ENCODE assay signal across 19 cellular contexts in genomic region chr3:10709110-10709781, GRCh38.
DNase-seq lines count a peak whose midpoint lies in the region; ATAC-seq and TF ChIP-seq lines count a peak whose summit lies in the region.
"Had no signal": no experiment of that assay in that cellular context is flagged by ENCODE, and none has a peak within 500 bp of the region (broad histone marks: within the 10 kb centered on the region; RNA-seq: fewer than 3 reads in every experiment).

No MANE protein-coding gene starts in this region.

- no peak overlapping the region for H3K4me2 ChIP-seq in neural progenitor cell

- ATAC-seq in central memory CD8-positive, alpha-beta T cell (replicated peaks; ENCODE audit: extremely low read depth, poor library complexity, severe bottlenecking), result no peak
- ATAC-seq in sciatic nerve (no peak), mucosa of descending colon (no peak)
- ATAC-seq: esophagus mucosa had no signal

- peak; percentile 34; the same call in 1 of the 2 replicates for TF ChIP-seq CTCF in LNCaP clone FGC (IDR thresholded peaks at IDR 0.05; ENCODE audit: control insufficient read depth, extremely low read depth, insufficient read depth)
- peak; percentile 40 for TF ChIP-seq CTCF in neural progenitor cell (IDR thresholded peaks at IDR 0.05)
- TF ChIP-seq CTCF in mucosa of descending colon (IDR thresholded peaks at IDR 0.05), result no peak

- peak; percentile 1 for DNase-seq in DMS53 (lab: John Stamatoyannopoulos, UW)
- no peak for DNase-seq in DMS53 treated with DMSO at 0.1 percent for 48 hours (lab: John Stamatoyannopoulos, UW; ENCODE audit: unreplicated experiment)
- DNase-seq in LNCaP clone FGC (ENCODE audit: low read depth), result no peak
- no peak for DNase-seq in central memory CD8-positive, alpha-beta T cell (ENCODE audit: low spot score in 2 of 2)
- DNase-seq in neural progenitor cell (ENCODE audit: low spot score), result peak; percentile 24
- DNase-seq in sciatic nerve (ENCODE audit: low spot score), result no peak
- DNase-seq in mucosa of descending colon, result no peak
- no peak for DNase-seq in activated CD4-positive, alpha-beta T cell treated with anti-CD3 and anti-CD28 coated beads for 1 hour
- DNase-seq: activated CD4-positive, alpha-beta T cell treated with anti-CD3 and anti-CD28 coated beads for 4 hours; activated naive CD4-positive, alpha-beta T cell; DMS79 treated with DMSO at 0.1 percent for 48 hours; NCI-H1694; NCI-H510A treated with DMSO at 0.1 percent for 48 hours; SJCRH30; spleen had no signal

- no peaks in the 10 kb centered on the region for H3K36me3 Mint-ChIP-seq in central memory CD8-positive, alpha-beta T cell (ENCODE audit: insufficient read depth)
- no peaks in the 10 kb centered on the region for H3K36me3 Mint-ChIP-seq in neural progenitor cell

- H3K4me3 ChIP-seq in LNCaP clone FGC (ENCODE audit: low read depth, low read length), result no peak overlapping the region
- no peak overlapping the region for H3K4me3 ChIP-seq in neural progenitor cell
- no peak overlapping the region for H3K4me3 ChIP-seq in mucosa of descending colon
- H3K4me3 ChIP-seq: lung, prostate gland, SJCRH30, spleen had no signal

- H3K36me3 ChIP-seq in neural progenitor cell, result no peaks in the 10 kb centered on the region
- no peaks in the 10 kb centered on the region for H3K36me3 ChIP-seq in mucosa of descending colon (ENCODE audit: low read depth)
- H3K36me3 ChIP-seq: prostate gland, SJCRH30, spleen had no signal

- H3K27me3 ChIP-seq in neural progenitor cell, result peaks cover 99% of the 10 kb centered on the region
- H3K27me3 ChIP-seq: SJCRH30 had no signal

- H3K27me3 Mint-ChIP-seq in central memory CD8-positive, alpha-beta T cell, result peaks cover 81% of the 10 kb centered on the region
- H3K27me3 Mint-ChIP-seq in neural progenitor cell (ENCODE audit: insufficient read depth, low read depth), result peaks cover 53% of the 10 kb centered on the region

- H3K9me3 Mint-ChIP-seq in central memory CD8-positive, alpha-beta T cell, result no peaks in the 10 kb centered on the region
- H3K9me3 Mint-ChIP-seq in neural progenitor cell, result no peaks in the 10 kb centered on the region

- H3K9me3 ChIP-seq in neural progenitor cell (ENCODE audit: low read depth), result no peaks in the 10 kb centered on the region
- no peaks in the 10 kb centered on the region for H3K9me3 ChIP-seq in mucosa of descending colon
- H3K9me3 ChIP-seq: prostate gland, SJCRH30 had no signal

- H3K9ac ChIP-seq in neural progenitor cell, result no peak overlapping the region

- peaks cover 3% of the 10 kb centered on the region for H3K4me1 ChIP-seq in neural progenitor cell
- H3K4me1 ChIP-seq in mucosa of descending colon (ENCODE audit: low read depth), result no peaks in the 10 kb centered on the region
- H3K4me1 ChIP-seq: SJCRH30 had no signal

- no peak overlapping the region for H3K27ac Mint-ChIP-seq in central memory CD8-positive, alpha-beta T cell (ENCODE audit: low read depth)
- H3K27ac Mint-ChIP-seq in neural progenitor cell, result no peak overlapping the region

- no peak overlapping the region for H2AFZ ChIP-seq in neural progenitor cell (replicated peaks)

- H3K4me3 Mint-ChIP-seq in central memory CD8-positive, alpha-beta T cell, result peak overlapping the region; percentile 1
- H3K4me3 Mint-ChIP-seq in neural progenitor cell, result peak overlapping the region; percentile 71

- H4K20me1 ChIP-seq in neural progenitor cell (ENCODE audit: low read depth), result peaks cover 16% of the 10 kb centered on the region

- peaks cover 8% of the 10 kb centered on the region for H3K4me1 Mint-ChIP-seq in central memory CD8-positive, alpha-beta T cell
- peaks cover 18% of the 10 kb centered on the region for H3K4me1 Mint-ChIP-seq in neural progenitor cell

- H3K27ac ChIP-seq in neural progenitor cell, result no peak overlapping the region
- H3K27ac ChIP-seq: C4-2B, prostate gland, SJCRH30, spleen had no signal

- H3F3A ChIP-seq in neural progenitor cell (ENCODE audit: low read depth), result peaks cover 6% of the 10 kb centered on the region

- H3K79me2 ChIP-seq in neural progenitor cell (ENCODE audit: low read depth), result no peaks in the 10 kb centered on the region

- intact Hi-C loops in sciatic nerve (cut with DNase I) (no loop called here), mucosa of descending colon (cut with DNase I, micrococcal nuclease) (no loop called here)

Comparison
In these comparisons a context has a peak if more than half of its experiments do, and no peak if none do; other contexts are left out.
1. DNase-seq: peak in DMS53 (single experiment) and neural progenitor cell (single experiment); none in DMS53 treated with DMSO at 0.1 percent for 48 hours (single experiment), LNCaP clone FGC (single experiment), central memory CD8-positive, alpha-beta T cell (0 of 2), sciatic nerve (single experiment), mucosa of descending colon (0 of 3) and activated CD4-positive, alpha-beta T cell treated with anti-CD3 and anti-CD28 coated beads for 1 hour (single experiment).